ENCODE assay signal across 37 cellular contexts in the genomic region with DNA sequence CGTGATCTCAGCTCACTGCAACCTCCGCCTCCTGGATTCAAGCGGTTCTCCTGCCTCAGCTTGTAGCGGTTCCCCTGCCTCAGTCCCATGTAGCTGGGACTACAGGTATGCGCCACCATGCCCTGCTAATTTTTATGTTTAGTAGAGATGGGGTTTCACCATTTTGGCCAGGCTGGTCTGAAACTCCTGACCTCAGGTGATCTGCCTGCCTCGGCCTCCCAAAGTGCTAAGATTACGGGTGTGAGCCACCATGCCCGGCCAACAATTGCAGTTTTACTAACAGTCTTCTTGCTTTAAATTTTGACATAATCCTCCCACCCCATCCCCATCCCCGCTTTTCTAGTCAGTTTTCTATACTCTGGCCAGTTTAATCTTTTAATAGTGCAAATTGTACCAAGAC.
A peak's percentile ranks its signal among the peaks of the same experiment; 100 is the strongest.
DNase-seq lines count a peak whose midpoint lies in the region; ATAC-seq, FAIRE-seq and TF ChIP-seq lines count a peak whose summit lies in the region.
"Had no signal": no experiment of that assay in that cellular context is flagged by ENCODE, and none has a peak within 500 bp of the region (broad histone marks: within the 10 kb centered on the region; RNA-seq: fewer than 3 reads in every experiment).

No MANE protein-coding gene starts in this region.

- no peak for TF ChIP-seq POLR2A in IMR-90 (IDR thresholded peaks at IDR 0.05; ENCODE audit: low read depth, low read length)
- TF ChIP-seq POLR2A in K562 (conservative IDR thresholded peaks at IDR 0.05), result no peak

- H3K4ac ChIP-seq in IMR-90 (ENCODE audit: low read depth, low read length) (no peak overlapping the region), mesenchymal stem cell (ENCODE audit: low read depth in 1 of 2, low read length in 2 of 2) (no peak overlapping the region)

- no peak overlapping the region for H3K4me3 Mint-ChIP-seq in GM23338
- H3K4me3 Mint-ChIP-seq in mesothelial cell of epicardium, result no peak overlapping the region
- H3K4me3 Mint-ChIP-seq: B cell; CD14-positive monocyte; CD4-positive, alpha-beta memory T cell; CD4-positive, alpha-beta T cell; CD4-positive, CD25-positive, alpha-beta regulatory T cell; CD8-positive, alpha-beta memory T cell; CD8-positive, alpha-beta T cell had no signal

- no peak overlapping the region for H2AK5ac ChIP-seq in IMR-90 (ENCODE audit: low read depth, low read length)
- no peak overlapping the region for H2AK5ac ChIP-seq in mesenchymal stem cell (ENCODE audit: low read length, severe bottlenecking)

- 100% methylated on average over 4 of the region's 9 CpGs; no CpG with 5 or more reads in 1 of the 2 experiments for WGBS in IMR-90 (ENCODE audit: extremely low coverage in 2 of 2, insufficient read length in 1 of 2), 2 experiments
- WGBS in K562 (ENCODE audit: insufficient coverage, low coverage, missing lambda C conversion rate), result 39% methylated on average over 9 of the region's 9 CpGs
- 92% methylated on average over 9 of the region's 9 CpGs for WGBS in mesenchymal stem cell

- H3K36me3 Mint-ChIP-seq in GM23338 (ENCODE audit: low read depth), result peaks cover 5% of the 10 kb centered on the region; the same call in 1 of the 3 replicates
- H3K36me3 Mint-ChIP-seq in mesothelial cell of epicardium, result no peaks in the 10 kb centered on the region
- H3K36me3 Mint-ChIP-seq: CD14-positive monocyte had no signal

- H3K27me3 ChIP-seq in GM23338 (ENCODE audit: insufficient read depth) (no peaks in the 10 kb centered on the region), IMR-90 (ENCODE audit: control insufficient read depth, insufficient read depth, low read length) (no peaks in the 10 kb centered on the region), RWPE2 (ENCODE audit: insufficient read depth, poor library complexity, severe bottlenecking) (no peaks in the 10 kb centered on the region), K562 (ENCODE audit: control insufficient read depth in 2 of 2, insufficient read depth in 2 of 2, low read length in 2 of 2) (no peaks in the 10 kb centered on the region), mesenchymal stem cell (ENCODE audit: control insufficient read depth in 1 of 2, insufficient read depth in 1 of 2, low read length in 2 of 2) (no peaks in the 10 kb centered on the region)
- H3K27me3 ChIP-seq: BE2C; BLaER1; BLaER1 treated with 17β-estradiol and CSF1 and Interleukin-3, amounts not matched to agents 10 nM and 100 nM had no signal

- no peak overlapping the region for H3K14ac ChIP-seq in IMR-90 (replicated peaks; ENCODE audit: low read depth, low read length)
- no peak overlapping the region for H3K14ac ChIP-seq in mesenchymal stem cell (ENCODE audit: low read length in 2 of 2)

- no peak overlapping the region for H2BK12ac ChIP-seq in mesenchymal stem cell (ENCODE audit: low read length in 2 of 2)

- dilution Hi-C loops in IMR-90 (cut with HindIII; ENCODE audit: low sequenced_read_pairs, unreplicated experiment), result no loop called here

- no peaks in the 10 kb centered on the region for H3K79me1 ChIP-seq in IMR-90 (ENCODE audit: low read depth in 1 of 2, low read length in 2 of 2)
- H3K79me1 ChIP-seq in mesenchymal stem cell (replicated peaks; ENCODE audit: low read length, poor library complexity, severe bottlenecking), result no peaks in the 10 kb centered on the region

- ATAC-seq in GM23338 (no peak), IMR-90 (ENCODE audit: low read depth) (no peak), RWPE2 (ENCODE audit: low read depth) (no peak), K562 (peak; percentile 48; the same call in 2 of the 3 replicates)
- ATAC-seq: A549; CD8-positive, alpha-beta T cell had no signal

- no peak overlapping the region for H2BK20ac ChIP-seq in IMR-90 (ENCODE audit: low read depth, low read length)

- no peak overlapping the region for H4K5ac ChIP-seq in IMR-90 (ENCODE audit: low read depth, low read length)

- no peak overlapping the region for H3K56ac ChIP-seq in IMR-90 (ENCODE audit: extremely low read depth, insufficient read depth, low read length)

- in situ Hi-C loops in IMR-90 (cut with MboI; ENCODE audit: low sequenced_read_pairs) (no loop called here), K562 (cut with MboI) (no loop called here)

- no peak overlapping the region for H3K4me3 ChIP-seq in GM23338
- no peak overlapping the region for H3K4me3 ChIP-seq in IMR-90 (ENCODE audit: insufficient read depth, low read depth, low read length)
- H3K4me3 ChIP-seq in RWPE2 (ENCODE audit: severe bottlenecking), result no peak overlapping the region
- no peak overlapping the region for H3K4me3 ChIP-seq in K562
- no peak overlapping the region for H3K4me3 ChIP-seq in mesenchymal stem cell (ENCODE audit: insufficient read depth in 1 of 2, low read depth in 1 of 2, low read length in 2 of 2)
- H3K4me3 ChIP-seq: A549; BLaER1; BLaER1 treated with 17β-estradiol and CSF1 and Interleukin-3, amounts not matched to agents 10 nM and 100 nM had no signal

- POLR2A ChIA-PET in IMR-90 (lab: Charles Lee; ENCODE audit: unreplicated experiment), result no interaction called here
- POLR2A ChIA-PET in K562 (lab: Yijun Ruan, JAX), result no interaction called here

- no peaks in the 10 kb centered on the region for H3K9me3 ChIP-seq in IMR-90 (ENCODE audit: control insufficient read depth, insufficient read depth, low read length)
- no peaks in the 10 kb centered on the region for H3K9me3 ChIP-seq in RWPE2 (ENCODE audit: severe bottlenecking)
- no peaks in the 10 kb centered on the region for H3K9me3 ChIP-seq in K562 (replicated peaks; ENCODE audit: control insufficient read depth, insufficient read depth, low read depth, low read length)
- peaks cover 10% of the 10 kb centered on the region for H3K9me3 ChIP-seq in mesenchymal stem cell (ENCODE audit: control insufficient read depth, low read length)
- H3K9me3 ChIP-seq: A549, BE2C, Caco-2 had no signal

- no peak for TF ChIP-seq EP300 in K562 (IDR thresholded peaks at IDR 0.05; ENCODE audit: low read length)

- H3K18ac ChIP-seq in IMR-90 (ENCODE audit: low read depth, low read length), result no peak overlapping the region
- H3K18ac ChIP-seq in mesenchymal stem cell (ENCODE audit: low read depth in 1 of 2, low read length in 2 of 2), result no peak overlapping the region

- H3K23ac ChIP-seq in IMR-90 (ENCODE audit: low read depth, low read length), result no peak overlapping the region
- no peak overlapping the region for H3K23ac ChIP-seq in mesenchymal stem cell (ENCODE audit: low read length in 2 of 2)

- H3K36me3 ChIP-seq in GM23338 (ENCODE audit: insufficient read depth) (no peaks in the 10 kb centered on the region), IMR-90 (ENCODE audit: control insufficient read depth, insufficient read depth, low read length) (no peaks in the 10 kb centered on the region), RWPE2 (ENCODE audit: low read depth) (no peaks in the 10 kb centered on the region), K562 (ENCODE audit: control insufficient read depth, insufficient read depth, low read length) (no peaks in the 10 kb centered on the region), mesenchymal stem cell (ENCODE audit: control insufficient read depth in 1 of 2, insufficient read depth in 2 of 2, low read depth in 1 of 2, low read length in 2 of 2) (no peaks in the 10 kb centered on the region)
- H3K36me3 ChIP-seq: BE2C; BLaER1; BLaER1 treated with 17β-estradiol and CSF1 and Interleukin-3, amounts not matched to agents 10 nM and 100 nM had no signal

- H4K91ac ChIP-seq in IMR-90 (ENCODE audit: insufficient read depth, low read depth, low read length), result no peak overlapping the region
- no peak overlapping the region for H4K91ac ChIP-seq in mesenchymal stem cell (ENCODE audit: low read length)

- H3K79me2 ChIP-seq in GM23338 (replicated peaks; ENCODE audit: insufficient read depth), result no peaks in the 10 kb centered on the region
- H3K79me2 ChIP-seq in K562 (ENCODE audit: control insufficient read depth, insufficient read depth, low read length), result no peaks in the 10 kb centered on the region

- no peak overlapping the region for H3K27ac ChIP-seq in GM23338 (ENCODE audit: low read depth)
- no peak overlapping the region for H3K27ac ChIP-seq in IMR-90 (ENCODE audit: insufficient read depth, low read length)
- H3K27ac ChIP-seq in RWPE2 (ENCODE audit: poor library complexity, severe bottlenecking), result peak overlapping the region; percentile 71
- H3K27ac ChIP-seq in K562 (ENCODE audit: extremely low read depth, low read depth, low read length), result no peak overlapping the region
- H3K27ac ChIP-seq in mesenchymal stem cell (ENCODE audit: low read length, poor library complexity, severe bottlenecking), result no peak overlapping the region
- H3K27ac ChIP-seq: 22Rv1; A549; BLaER1; BLaER1 treated with 17β-estradiol and CSF1 and Interleukin-3, amounts not matched to agents 10 nM and 100 nM; C4-2B had no signal

- H3K27me3 Mint-ChIP-seq in GM23338 (ENCODE audit: insufficient read depth, low read depth, poor library complexity) (no peaks in the 10 kb centered on the region), mesothelial cell of epicardium (ENCODE audit: low read depth) (no peaks in the 10 kb centered on the region)
- H3K27me3 Mint-ChIP-seq: CD4-positive, alpha-beta memory T cell; CD4-positive, alpha-beta T cell; CD8-positive, alpha-beta memory T cell had no signal

- DNase-seq in GM23338 (ENCODE audit: low spot score), result no peak
- DNase-seq in IMR-90, result no peak
- no peak for DNase-seq in RWPE2 (ENCODE audit: low spot score)
- DNase-seq in K562 (ENCODE audit: extremely low read depth in 1 of 4, low spot score in 3 of 4), result no peak
- DNase-seq in activated CD8-positive, alpha-beta memory T cell treated with anti-CD3 and anti-CD28 coated beads for 24 hours, result no peak
- no peak for DNase-seq in mesothelial cell of epicardium (ENCODE audit: low spot score in 2 of 2, unreplicated experiment in 2 of 2)
- no peak for DNase-seq in NOMO-1 (lab: John Stamatoyannopoulos, UW; ENCODE audit: unreplicated experiment in 2 of 2)
- DNase-seq in mesenchymal stem cell, result no peak
- DNase-seq: 8988T; ACHN; AML-193; BE2C; C1 segment of cervical spinal cord; Caco-2; Calu3; CD4-positive, alpha-beta memory T cell; CD4-positive, alpha-beta T cell; CD4-positive, CD25-positive, alpha-beta regulatory T cell; CD8-positive, alpha-beta memory T cell; CD8-positive, alpha-beta T cell; COR-L47; DMS 273 treated with DMSO at 0.1 percent for 48 hours; DMS153; DMS53; DMS79; DMS79 treated with DMSO at 0.1 percent for 48 hours; DND-41; EL had no signal

- TF ChIP-seq CTCF in GM23338 (conservative IDR thresholded peaks at IDR 0.05; ENCODE audit: low read depth in 2 of 2) (no peak), IMR-90 (conservative IDR thresholded peaks at IDR 0.05; ENCODE audit: low read depth, low read length) (no peak), RWPE2 (IDR thresholded peaks at IDR 0.05; ENCODE audit: poor library complexity, severe bottlenecking) (no peak), K562 (IDR thresholded peaks at IDR 0.05 in 2 of 3, conservative IDR thresholded peaks at IDR 0.05 in 1 of 3; ENCODE audit: insufficient read depth in 2 of 3, low read depth in 1 of 3, low read length in 3 of 3) (no peak), mesothelial cell of epicardium (IDR thresholded peaks at IDR 0.05; ENCODE audit: unreplicated experiment) (no peak)

- no peak overlapping the region for H2BK15ac ChIP-seq in IMR-90 (ENCODE audit: low read depth, low read length)
- H2BK15ac ChIP-seq in mesenchymal stem cell (ENCODE audit: low read depth, poor library complexity, severe bottlenecking), result no peak overlapping the region

- BruUV-seq in IMR-90 (replicated peaks; lab: Mats Ljungman, UMichigan) (no TSS peak), K562 (replicated peaks; lab: Mats Ljungman, UMichigan) (no TSS peak)

- H2BK5ac ChIP-seq in IMR-90 (ENCODE audit: low read depth, low read length, poor library complexity, severe bottlenecking) (peak overlapping the region; percentile 39), mesenchymal stem cell (ENCODE audit: low read depth, low read length, poor library complexity, severe bottlenecking) (no peak overlapping the region)

- intact Hi-C loops in IMR-90 (cut with micrococcal nuclease), result loop anchor here (2.0 kb wide), 2 partner anchors 17 to 37 kb away; no protein-coding TSS in a partner anchor
- intact Hi-C loops in K562 (cut with micrococcal nuclease), result no loop called here

- H3F3A ChIP-seq in GM23338 (replicated peaks; ENCODE audit: low read depth), result no peaks in the 10 kb centered on the region

- no peaks in the 10 kb centered on the region for H3K4me1 ChIP-seq in GM23338 (ENCODE audit: insufficient read depth)
- peaks cover 6% of the 10 kb centered on the region for H3K4me1 ChIP-seq in IMR-90 (ENCODE audit: control insufficient read depth, insufficient read depth, low read length)
- peaks cover 14% of the 10 kb centered on the region for H3K4me1 ChIP-seq in RWPE2 (ENCODE audit: insufficient read depth, poor library complexity, severe bottlenecking)
- no peaks in the 10 kb centered on the region for H3K4me1 ChIP-seq in K562 (replicated peaks in 1 of 2; ENCODE audit: control insufficient read depth in 2 of 2, insufficient read depth in 2 of 2, low read length in 2 of 2)
- no peaks in the 10 kb centered on the region for H3K4me1 ChIP-seq in mesenchymal stem cell (ENCODE audit: control insufficient read depth, insufficient read depth, low read depth, low read length)
- H3K4me1 ChIP-seq: A549; BE2C; BLaER1; BLaER1 treated with 17β-estradiol and CSF1 and Interleukin-3, amounts not matched to agents 10 nM and 100 nM; Caco-2 had no signal

- H3K9ac ChIP-seq in IMR-90 (ENCODE audit: low read depth, low read length), result no peak overlapping the region
- no peak overlapping the region for H3K9ac ChIP-seq in K562 (ENCODE audit: insufficient read depth in 1 of 2, low read depth in 2 of 2, low read length in 2 of 2)
- H3K9ac ChIP-seq in mesenchymal stem cell (ENCODE audit: low read length), result no peak overlapping the region
- H3K9ac ChIP-seq: BLaER1; BLaER1 treated with 17β-estradiol and CSF1 and Interleukin-3, amounts not matched to agents 10 nM and 100 nM had no signal

- H4K8ac ChIP-seq in IMR-90 (ENCODE audit: low read depth in 2 of 2, low read length in 2 of 2) (no peak overlapping the region), mesenchymal stem cell (ENCODE audit: low read length) (no peak overlapping the region)

- H2BK120ac ChIP-seq in IMR-90 (ENCODE audit: low read depth, low read length) (no peak overlapping the region), mesenchymal stem cell (ENCODE audit: low read depth, low read length) (no peak overlapping the region)

- no peak for FAIRE-seq in K562 (lab: Jason Lieb, UNC)
- FAIRE-seq: A204.1, A549, D721Med had no signal

- TF ChIP-seq RAD21 in IMR-90 (IDR thresholded peaks at IDR 0.05; ENCODE audit: low read length) (no peak), K562 (CRISPR knock-in tag; conservative IDR thresholded peaks at IDR 0.05 in 1 of 2, IDR thresholded peaks at IDR 0.05 in 1 of 2) (no peak)

- H3K4me1 Mint-ChIP-seq in GM23338 (no peaks in the 10 kb centered on the region), mesothelial cell of epicardium (no peaks in the 10 kb centered on the region)
- H3K4me1 Mint-ChIP-seq: B cell; CD14-positive monocyte; CD4-positive, alpha-beta memory T cell; CD8-positive, alpha-beta memory T cell had no signal

- H2AK9ac ChIP-seq in IMR-90 (replicated peaks; ENCODE audit: low read depth, low read length, poor library complexity), result no peak overlapping the region

- H3K9me3 Mint-ChIP-seq in GM23338 (peaks cover 3% of the 10 kb centered on the region; the same call in 2 of the 3 replicates), mesothelial cell of epicardium (peaks cover 21% of the 10 kb centered on the region)

- H3K9me2 ChIP-seq in GM23338 (ENCODE audit: insufficient read depth), result no peaks in the 10 kb centered on the region; the same call in 1 of the 2 replicates

- H2AFZ ChIP-seq in GM23338 (0 out of 2 replicates have a peak overlapping the region, but pooled peaks have one; percentile 5), IMR-90 (replicated peaks; ENCODE audit: low read length, poor library complexity) (no peak overlapping the region), K562 (ENCODE audit: low read depth, low read length) (no peak overlapping the region; the same call in 1 of the 2 replicates), mesenchymal stem cell (ENCODE audit: low read depth, low read length) (no peak overlapping the region)

- H4K20me1 ChIP-seq in GM23338 (replicated peaks; ENCODE audit: insufficient read depth) (no peaks in the 10 kb centered on the region), IMR-90 (ENCODE audit: insufficient read depth, low read length) (no peaks in the 10 kb centered on the region), K562 (replicated peaks; ENCODE audit: control insufficient read depth, insufficient read depth, low read length) (no peaks in the 10 kb centered on the region)
- H4K20me1 ChIP-seq: BLaER1; BLaER1 treated with 17β-estradiol and CSF1 and Interleukin-3, amounts not matched to agents 10 nM and 100 nM had no signal

- CTCF ChIA-PET in IMR-90 (lab: Yijun Ruan, JAX) (no interaction called here), K562 (lab: Yijun Ruan, JAX; ENCODE audit: low intra/inter-chr PET ratio) (no interaction called here)

- H3K27ac Mint-ChIP-seq in GM23338 (no peak overlapping the region), mesothelial cell of epicardium (no peak overlapping the region)
- H3K27ac Mint-ChIP-seq: B cell; CD14-positive monocyte; CD4-positive, alpha-beta memory T cell; CD4-positive, alpha-beta T cell; CD8-positive, alpha-beta memory T cell; CD8-positive, alpha-beta T cell had no signal

- H3K4me2 ChIP-seq in GM23338, result no peak overlapping the region
- H3K4me2 ChIP-seq in IMR-90 (ENCODE audit: low read depth, low read length), result no peak overlapping the region
- no peak overlapping the region for H3K4me2 ChIP-seq in K562 (ENCODE audit: insufficient read depth, low read length)
- no peak overlapping the region for H3K4me2 ChIP-seq in mesenchymal stem cell (ENCODE audit: low read length, poor library complexity, severe bottlenecking)
- H3K4me2 ChIP-seq: A549; BLaER1; BLaER1 treated with 17β-estradiol and CSF1 and Interleukin-3, amounts not matched to agents 10 nM and 100 nM had no signal

- no peaks in the 10 kb centered on the region; the same call in 1 of the 2 replicates for H3K9me1 ChIP-seq in IMR-90 (ENCODE audit: insufficient read depth, low read length)
- H3K9me1 ChIP-seq in K562 (ENCODE audit: control insufficient read depth, insufficient read depth, low read length), result no peaks in the 10 kb centered on the region
